ENCODE assay signal across 1 cellular context in the genomic region with DNA sequence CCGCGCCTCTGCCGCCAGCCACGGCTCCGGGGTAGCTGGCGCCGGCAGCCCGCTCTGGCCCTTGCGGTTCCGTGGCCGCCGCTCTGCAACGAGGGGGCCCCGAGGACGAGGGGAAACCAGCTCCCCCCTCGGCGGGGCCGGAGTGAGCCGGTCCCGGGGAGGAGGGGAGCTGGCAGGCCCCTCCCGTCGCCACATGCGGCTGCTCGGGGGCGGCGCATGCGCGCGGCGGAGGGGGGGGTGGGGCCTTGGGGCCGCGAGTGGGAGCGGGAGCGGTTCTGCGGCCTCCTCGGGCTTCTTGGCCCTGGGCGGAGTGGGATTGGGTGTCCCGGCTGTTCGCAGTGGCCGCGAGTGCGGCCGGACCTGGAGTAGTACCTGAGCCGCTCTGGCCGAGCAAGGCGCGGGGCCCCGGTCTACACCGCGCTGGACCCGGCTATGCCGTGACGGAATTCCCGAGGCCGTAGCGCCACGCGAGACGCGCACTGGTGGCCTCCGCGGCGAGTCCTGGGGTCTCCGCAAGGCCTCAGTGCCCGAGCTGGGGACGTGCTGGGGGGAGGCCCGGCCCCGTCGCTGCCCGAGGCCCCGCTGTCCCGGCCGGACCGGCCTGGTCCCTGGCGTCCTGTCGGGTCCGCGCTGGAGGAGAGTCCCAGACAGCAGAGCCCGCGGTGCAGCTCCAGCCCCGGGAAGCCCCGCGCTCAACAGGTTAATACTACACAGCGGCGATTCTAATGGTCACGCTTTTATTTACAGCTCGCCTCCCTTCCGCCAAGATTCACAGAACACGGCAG.
TF ChIP-seq lines count a peak whose summit lies in the region.

No MANE protein-coding gene starts in this region.

TF ChIP-seq in K562, 482 proteins besides CTCF, POLR2A, EP300 and RAD21 (continued from another document and continues in another):
- TF ChIP-seq, protein P1, sequence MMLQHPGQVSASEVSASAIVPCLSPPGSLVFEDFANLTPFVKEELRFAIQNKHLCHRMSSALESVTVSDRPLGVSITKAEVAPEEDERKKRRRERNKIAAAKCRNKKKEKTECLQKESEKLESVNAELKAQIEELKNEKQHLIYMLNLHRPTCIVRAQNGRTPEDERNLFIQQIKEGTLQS (IDR thresholded peaks at IDR 0.05), result no peak
- TF ChIP-seq, protein P1 (CRISPR knock-in tag; conservative IDR thresholded peaks at IDR 0.05), result 0 out of 2 replicates have a peak, but pooled peaks have one; percentile 64
- TF ChIP-seq ZBTB7A (IDR thresholded peaks at IDR 0.05; ENCODE audit: borderline replicate concordance, control insufficient read depth, low read depth, low read length) (peak; percentile 23; the same call in 1 of the 2 replicates), ILF3 (IDR thresholded peaks at IDR 0.05; ENCODE audit: borderline replicate concordance) (peak; percentile 92), CHD4 (IDR thresholded peaks at IDR 0.05; ENCODE audit: insufficient read depth, insufficient replicate concordance, low read depth, low read length, poor library complexity, severe bottlenecking) (no peak), ZNF764 (CRISPR knock-in tag; IDR thresholded peaks at IDR 0.05; ENCODE audit: low read depth) (no peak), ATF1 (CRISPR knock-in tag; IDR thresholded peaks at IDR 0.05) (no peak), ATF1 (tag; IDR thresholded peaks at IDR 0.05) (peak; percentile 60), NELFE (IDR thresholded peaks at IDR 0.05; ENCODE audit: insufficient read depth, insufficient read length) (peak; percentile 29), ARID1B (IDR thresholded peaks at IDR 0.05) (no peak), BACH1 (tag; IDR thresholded peaks at IDR 0.05) (no peak), ZNF316 (IDR thresholded peaks at IDR 0.05) (no peak), TSC22D4 (tag; IDR thresholded peaks at IDR 0.05) (no peak), ETV6 (IDR thresholded peaks at IDR 0.05; ENCODE audit: borderline replicate concordance in 1 of 2, low read depth in 2 of 2, low read length in 1 of 2) (0 out of 4 replicates have a peak, but pooled peaks of 1 of the 2 experiments have one; percentile 33), ETV6 (CRISPR knock-in tag; IDR thresholded peaks at IDR 0.05; ENCODE audit: borderline replicate concordance) (no peak), PHB2 (IDR thresholded peaks at IDR 0.05; ENCODE audit: low read depth) (no peak), ZNF140 (CRISPR knock-in tag; IDR thresholded peaks at IDR 0.05) (no peak), ZNF561 (CRISPR knock-in tag; conservative IDR thresholded peaks at IDR 0.05) (no peak), MYBL2 (IDR thresholded peaks at IDR 0.05; ENCODE audit: low read depth) (no peak), MYBL2 (CRISPR knock-in tag; IDR thresholded peaks at IDR 0.05; ENCODE audit: borderline replicate concordance) (no peak), ZNF408 (CRISPR knock-in tag; IDR thresholded peaks at IDR 0.05; ENCODE audit: low read depth) (no peak), PCBP2 (IDR thresholded peaks at IDR 0.05; ENCODE audit: low read depth, low read length, poor library complexity, severe bottlenecking) (no peak), CBFA2T3 (IDR thresholded peaks at IDR 0.05) (0 out of 2 replicates have a peak, but pooled peaks have one; percentile 9), ZNF589 (CRISPR knock-in tag; IDR thresholded peaks at IDR 0.05; ENCODE audit: low read depth) (0 out of 2 replicates have a peak, but pooled peaks have one; percentile 29), EHMT2 (IDR thresholded peaks at IDR 0.05) (no peak), DPF2 (IDR thresholded peaks at IDR 0.05) (no peak), ZNF830 (CRISPR knock-in tag; IDR thresholded peaks at IDR 0.05) (no peak), ZNF354B (CRISPR knock-in tag; IDR thresholded peaks at IDR 0.05) (no peak), TEAD1 (CRISPR knock-in tag; IDR thresholded peaks at IDR 0.05) (peak in 1 of 2 experiments; percentile 58; a peak in 2 of 4 replicates), YY1 (IDR thresholded peaks at IDR 0.05; ENCODE audit: borderline replicate concordance in 1 of 3, control insufficient read depth in 1 of 3, extremely low read depth in 1 of 3, insufficient read depth in 3 of 3, insufficient read length in 1 of 3, insufficient replicate concordance in 2 of 3, low read depth in 1 of 3, low read length in 2 of 3) (peak in 1 of 3 experiments; percentile 71), ZNF584 (CRISPR knock-in tag; IDR thresholded peaks at IDR 0.05; ENCODE audit: low read depth) (no peak), NCOA4 (IDR thresholded peaks at IDR 0.05; ENCODE audit: partially characterized antibody) (no peak), MTA3 (IDR thresholded peaks at IDR 0.05; ENCODE audit: borderline replicate concordance) (peak; percentile 87), FIP1L1 (IDR thresholded peaks at IDR 0.05; ENCODE audit: low read depth, low read length, poor library complexity, severe bottlenecking) (peak; percentile 57), ARNT (IDR thresholded peaks at IDR 0.05) (no peak), TAF15 (IDR thresholded peaks at IDR 0.05; ENCODE audit: low read depth, low read length) (no peak), ASH1L (IDR thresholded peaks at IDR 0.05; ENCODE audit: borderline replicate concordance, low read depth, partially characterized antibody) (peak; percentile 44), FOXA3 (CRISPR knock-in tag; conservative IDR thresholded peaks at IDR 0.05 in 1 of 2, IDR thresholded peaks at IDR 0.05 in 1 of 2) (no peak; a peak in 1 of 4 replicates)
- TF ChIP-seq, protein P2, sequence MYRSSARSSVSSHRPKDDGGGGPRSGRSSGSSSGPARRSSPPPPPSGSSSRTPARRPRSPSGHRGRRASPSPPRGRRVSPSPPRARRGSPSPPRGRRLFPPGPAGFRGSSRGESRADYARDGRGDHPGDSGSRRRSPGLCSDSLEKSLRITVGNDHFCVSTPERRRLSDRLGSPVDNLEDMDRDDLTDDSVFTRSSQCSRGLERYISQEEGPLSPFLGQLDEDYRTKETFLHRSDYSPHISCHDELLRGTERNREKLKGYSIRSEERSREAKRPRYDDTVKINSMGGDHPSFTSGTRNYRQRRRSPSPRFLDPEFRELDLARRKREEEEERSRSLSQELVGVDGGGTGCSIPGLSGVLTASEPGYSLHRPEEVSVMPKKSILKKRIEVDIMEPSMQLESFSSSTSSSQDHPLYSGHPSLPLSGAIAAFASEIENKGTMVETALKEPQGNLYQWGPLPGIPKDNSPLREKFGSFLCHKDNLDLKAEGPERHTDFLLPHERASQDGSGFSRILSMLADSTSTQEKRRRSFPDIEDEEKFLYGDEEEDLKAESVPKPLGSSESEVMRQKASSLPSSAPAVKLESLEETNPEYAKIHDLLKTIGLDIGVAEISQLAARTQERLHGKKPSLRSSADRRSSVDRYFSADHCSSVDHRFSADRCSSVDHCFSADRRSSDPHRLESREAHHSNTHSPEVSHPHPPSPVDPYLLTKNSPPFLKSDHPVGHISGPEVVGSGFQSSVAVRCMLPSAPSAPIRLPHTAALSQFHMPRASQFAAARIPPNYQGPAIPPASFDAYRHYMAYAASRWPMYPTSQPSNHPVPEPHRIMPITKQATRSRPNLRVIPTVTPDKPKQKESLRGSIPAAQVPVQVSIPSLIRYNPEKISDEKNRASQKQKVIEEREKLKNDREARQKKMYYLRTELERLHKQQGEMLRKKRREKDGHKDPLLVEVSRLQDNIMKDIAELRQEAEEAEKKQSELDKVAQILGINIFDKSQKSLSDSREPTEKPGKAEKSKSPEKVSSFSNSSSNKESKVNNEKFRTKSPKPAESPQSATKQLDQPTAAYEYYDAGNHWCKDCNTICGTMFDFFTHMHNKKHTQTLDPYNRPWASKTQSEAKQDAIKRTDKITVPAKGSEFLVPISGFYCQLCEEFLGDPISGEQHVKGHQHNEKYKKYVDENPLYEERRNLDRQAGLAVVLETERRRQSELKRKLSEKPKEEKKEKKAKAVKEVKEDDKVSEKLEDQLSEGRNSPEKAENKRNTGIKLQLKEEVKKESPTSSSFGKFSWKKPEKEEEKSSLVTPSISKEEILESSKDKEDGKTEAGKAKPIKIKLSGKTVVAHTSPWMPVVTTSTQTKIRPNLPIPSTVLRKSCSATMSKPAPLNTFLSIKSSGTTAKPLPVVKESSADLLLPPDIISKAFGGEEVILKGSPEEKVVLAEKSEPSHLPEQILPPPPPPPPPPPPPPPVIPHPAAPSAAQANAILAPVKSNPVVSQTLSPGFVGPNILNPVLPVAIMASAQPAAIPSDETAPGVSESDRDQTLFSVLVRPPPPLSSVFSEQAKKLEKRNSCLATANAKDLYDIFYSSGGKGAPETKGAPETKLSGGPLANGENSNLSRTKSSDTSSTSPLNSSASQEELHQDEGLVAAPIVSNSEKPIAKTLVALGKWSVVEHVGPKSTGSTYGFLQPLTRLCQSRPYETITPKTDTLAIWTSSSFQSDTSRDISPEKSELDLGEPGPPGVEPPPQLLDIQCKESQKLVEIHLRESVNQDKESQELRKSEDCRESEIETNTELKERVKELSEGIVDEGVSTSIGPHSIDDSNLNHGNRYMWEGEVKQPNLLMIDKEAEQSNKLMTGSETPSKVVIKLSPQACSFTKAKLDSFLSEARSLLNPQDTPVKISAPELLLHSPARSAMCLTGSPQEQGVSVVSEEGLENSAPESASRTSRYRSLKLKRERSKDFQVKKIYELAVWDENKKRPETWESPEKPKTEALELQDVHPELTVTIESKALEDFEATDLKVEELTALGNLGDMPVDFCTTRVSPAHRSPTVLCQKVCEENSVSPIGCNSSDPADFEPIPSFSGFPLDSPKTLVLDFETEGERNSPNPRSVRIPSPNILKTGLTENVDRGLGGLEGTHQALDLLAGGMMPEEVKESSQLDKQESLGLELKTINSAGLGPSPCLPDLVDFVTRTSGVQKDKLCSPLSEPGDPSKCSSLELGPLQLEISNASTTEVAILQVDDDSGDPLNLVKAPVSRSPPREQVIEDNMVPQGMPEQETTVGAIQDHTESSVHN (IDR thresholded peaks at IDR 0.05; ENCODE audit: borderline replicate concordance in 1 of 2, low read depth in 1 of 2), result no peak
- TF ChIP-seq, protein P3, sequence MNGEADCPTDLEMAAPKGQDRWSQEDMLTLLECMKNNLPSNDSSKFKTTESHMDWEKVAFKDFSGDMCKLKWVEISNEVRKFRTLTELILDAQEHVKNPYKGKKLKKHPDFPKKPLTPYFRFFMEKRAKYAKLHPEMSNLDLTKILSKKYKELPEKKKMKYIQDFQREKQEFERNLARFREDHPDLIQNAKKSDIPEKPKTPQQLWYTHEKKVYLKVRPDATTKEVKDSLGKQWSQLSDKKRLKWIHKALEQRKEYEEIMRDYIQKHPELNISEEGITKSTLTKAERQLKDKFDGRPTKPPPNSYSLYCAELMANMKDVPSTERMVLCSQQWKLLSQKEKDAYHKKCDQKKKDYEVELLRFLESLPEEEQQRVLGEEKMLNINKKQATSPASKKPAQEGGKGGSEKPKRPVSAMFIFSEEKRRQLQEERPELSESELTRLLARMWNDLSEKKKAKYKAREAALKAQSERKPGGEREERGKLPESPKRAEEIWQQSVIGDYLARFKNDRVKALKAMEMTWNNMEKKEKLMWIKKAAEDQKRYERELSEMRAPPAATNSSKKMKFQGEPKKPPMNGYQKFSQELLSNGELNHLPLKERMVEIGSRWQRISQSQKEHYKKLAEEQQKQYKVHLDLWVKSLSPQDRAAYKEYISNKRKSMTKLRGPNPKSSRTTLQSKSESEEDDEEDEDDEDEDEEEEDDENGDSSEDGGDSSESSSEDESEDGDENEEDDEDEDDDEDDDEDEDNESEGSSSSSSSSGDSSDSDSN (IDR thresholded peaks at IDR 0.05; ENCODE audit: borderline replicate concordance in 1 of 2, low read depth in 2 of 2, low read length in 2 of 2), result peak; percentile 72 to 87; a peak in 3 of 4 replicates
- TF ChIP-seq, protein P4, sequence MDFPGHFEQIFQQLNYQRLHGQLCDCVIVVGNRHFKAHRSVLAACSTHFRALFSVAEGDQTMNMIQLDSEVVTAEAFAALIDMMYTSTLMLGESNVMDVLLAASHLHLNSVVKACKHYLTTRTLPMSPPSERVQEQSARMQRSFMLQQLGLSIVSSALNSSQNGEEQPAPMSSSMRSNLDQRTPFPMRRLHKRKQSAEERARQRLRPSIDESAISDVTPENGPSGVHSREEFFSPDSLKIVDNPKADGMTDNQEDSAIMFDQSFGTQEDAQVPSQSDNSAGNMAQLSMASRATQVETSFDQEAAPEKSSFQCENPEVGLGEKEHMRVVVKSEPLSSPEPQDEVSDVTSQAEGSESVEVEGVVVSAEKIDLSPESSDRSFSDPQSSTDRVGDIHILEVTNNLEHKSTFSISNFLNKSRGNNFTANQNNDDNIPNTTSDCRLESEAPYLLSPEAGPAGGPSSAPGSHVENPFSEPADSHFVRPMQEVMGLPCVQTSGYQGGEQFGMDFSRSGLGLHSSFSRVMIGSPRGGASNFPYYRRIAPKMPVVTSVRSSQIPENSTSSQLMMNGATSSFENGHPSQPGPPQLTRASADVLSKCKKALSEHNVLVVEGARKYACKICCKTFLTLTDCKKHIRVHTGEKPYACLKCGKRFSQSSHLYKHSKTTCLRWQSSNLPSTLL (IDR thresholded peaks at IDR 0.05), result peak; percentile 81
- TF ChIP-seq, protein P5, sequence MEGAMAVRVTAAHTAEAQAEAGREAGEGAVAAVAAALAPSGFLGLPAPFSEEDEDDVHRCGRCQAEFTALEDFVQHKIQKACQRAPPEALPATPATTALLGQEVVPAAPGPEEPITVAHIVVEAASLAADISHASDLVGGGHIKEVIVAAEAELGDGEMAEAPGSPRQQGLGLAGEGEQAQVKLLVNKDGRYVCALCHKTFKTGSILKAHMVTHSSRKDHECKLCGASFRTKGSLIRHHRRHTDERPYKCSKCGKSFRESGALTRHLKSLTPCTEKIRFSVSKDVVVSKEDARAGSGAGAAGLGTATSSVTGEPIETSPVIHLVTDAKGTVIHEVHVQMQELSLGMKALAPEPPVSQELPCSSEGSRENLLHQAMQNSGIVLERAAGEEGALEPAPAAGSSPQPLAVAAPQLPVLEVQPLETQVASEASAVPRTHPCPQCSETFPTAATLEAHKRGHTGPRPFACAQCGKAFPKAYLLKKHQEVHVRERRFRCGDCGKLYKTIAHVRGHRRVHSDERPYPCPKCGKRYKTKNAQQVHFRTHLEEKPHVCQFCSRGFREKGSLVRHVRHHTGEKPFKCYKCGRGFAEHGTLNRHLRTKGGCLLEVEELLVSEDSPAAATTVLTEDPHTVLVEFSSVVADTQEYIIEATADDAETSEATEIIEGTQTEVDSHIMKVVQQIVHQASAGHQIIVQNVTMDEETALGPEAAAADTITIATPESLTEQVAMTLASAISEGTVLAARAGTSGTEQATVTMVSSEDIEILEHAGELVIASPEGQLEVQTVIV (CRISPR knock-in tag; IDR thresholded peaks at IDR 0.05; ENCODE audit: borderline replicate concordance), result peak; percentile 57; the same call in 1 of the 2 replicates
- TF ChIP-seq, protein P6, sequence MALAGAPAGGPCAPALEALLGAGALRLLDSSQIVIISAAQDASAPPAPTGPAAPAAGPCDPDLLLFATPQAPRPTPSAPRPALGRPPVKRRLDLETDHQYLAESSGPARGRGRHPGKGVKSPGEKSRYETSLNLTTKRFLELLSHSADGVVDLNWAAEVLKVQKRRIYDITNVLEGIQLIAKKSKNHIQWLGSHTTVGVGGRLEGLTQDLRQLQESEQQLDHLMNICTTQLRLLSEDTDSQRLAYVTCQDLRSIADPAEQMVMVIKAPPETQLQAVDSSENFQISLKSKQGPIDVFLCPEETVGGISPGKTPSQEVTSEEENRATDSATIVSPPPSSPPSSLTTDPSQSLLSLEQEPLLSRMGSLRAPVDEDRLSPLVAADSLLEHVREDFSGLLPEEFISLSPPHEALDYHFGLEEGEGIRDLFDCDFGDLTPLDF (CRISPR knock-in tag; IDR thresholded peaks at IDR 0.05), result peak; percentile 53; the same call in 1 of the 2 replicates
